18 cellular contexts compared by ENCODE assay signal in the genomic region with DNA sequence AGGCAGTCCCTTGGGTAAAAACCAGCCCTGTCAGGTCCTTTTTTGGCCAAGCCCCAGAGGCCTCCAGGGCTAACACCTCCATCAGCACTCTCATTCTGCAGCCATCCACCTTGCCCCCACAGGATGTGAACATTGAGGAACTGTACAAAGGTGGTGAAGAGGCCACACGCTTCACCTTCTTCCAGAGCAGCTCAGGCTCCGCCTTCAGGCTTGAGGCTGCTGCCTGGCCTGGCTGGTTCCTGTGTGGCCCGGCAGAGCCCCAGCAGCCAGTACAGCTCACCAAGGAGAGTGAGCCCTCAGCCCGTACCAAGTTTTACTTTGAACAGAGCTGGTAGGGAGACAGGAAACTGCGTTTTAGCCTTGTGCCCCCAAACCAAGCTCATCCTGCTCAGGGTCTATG. TPM values are rescaled to one million over a fixed set of nuclear protein-coding genes. Genes with fewer than 3 reads are reported as not detected.
DNase-seq lines count a peak whose midpoint lies in the region; ATAC-seq and TF ChIP-seq lines count a peak whose summit lies in the region.
"Had no signal": no experiment of that assay in that cellular context is flagged by ENCODE, and none has a peak within 500 bp of the region (broad histone marks: within the 10 kb centered on the region; RNA-seq: fewer than 3 reads in every experiment).

No MANE protein-coding gene starts in this region.

- no peaks in the 10 kb centered on the region for H3K79me2 ChIP-seq in Loucy (ENCODE audit: insufficient read depth, low read length)

- H3K4me3 Mint-ChIP-seq in activated CD4-positive, alpha-beta T cell treated with anti-CD3 and anti-CD28 coated beads, Interleukin-2, amount 10 ng/mL, durations not matched to agents 7 days and 5 days = no peak overlapping the region
- no peak overlapping the region for H3K4me3 Mint-ChIP-seq in CD4-positive, CD25-positive, alpha-beta regulatory T cell
- peak overlapping the region in 4 of 10 donors; percentile 2 to 53 (median 42) for H3K4me3 Mint-ChIP-seq in naive thymus-derived CD4-positive, alpha-beta T cell

- 0 out of 2 replicates have a peak overlapping the region, but pooled peaks have one; percentile 19 for H2AFZ ChIP-seq in Loucy (ENCODE audit: low read length)

- peak; percentile 31 to 54 for ATAC-seq in CD4-positive, CD25-positive, alpha-beta regulatory T cell (ENCODE audit: low read depth in 2 of 2)
- ATAC-seq in naive thymus-derived CD4-positive, alpha-beta T cell = no peak
- ATAC-seq in GM18909 (IDR thresholded peaks at IDR 0.05; ENCODE audit: poor library complexity, unreplicated experiment) = no peak
- ATAC-seq: K562, PC-3 had no signal

- H4K20me1 ChIP-seq in Loucy (ENCODE audit: insufficient read depth, low read length, poor library complexity, severe bottlenecking) = no peaks in the 10 kb centered on the region
- H4K20me1 ChIP-seq: BLaER1 treated with 17β-estradiol and CSF1 and Interleukin-3, amounts not matched to agents 10 nM and 100 nM had no signal

- H3K36me3 Mint-ChIP-seq in activated CD4-positive, alpha-beta T cell treated with anti-CD3 and anti-CD28 coated beads, Interleukin-2, amount 10 ng/mL, durations not matched to agents 7 days and 5 days (ENCODE audit: low read depth) = no peaks in the 10 kb centered on the region
- no peaks in the 10 kb centered on the region for H3K36me3 Mint-ChIP-seq in CD4-positive, CD25-positive, alpha-beta regulatory T cell
- H3K36me3 Mint-ChIP-seq in naive thymus-derived CD4-positive, alpha-beta T cell = no peaks in the 10 kb centered on the region

- H3K36me3 ChIP-seq in CD4-positive, CD25-positive, alpha-beta regulatory T cell (ENCODE audit: control insufficient read depth, insufficient read depth, low read length) = no peaks in the 10 kb centered on the region
- H3K36me3 ChIP-seq in Loucy (ENCODE audit: insufficient read depth, low read length) = no peaks in the 10 kb centered on the region
- H3K36me3 ChIP-seq in naive thymus-derived CD4-positive, alpha-beta T cell (ENCODE audit: control insufficient read depth in 2 of 3, insufficient read depth in 3 of 3, low read length in 3 of 3) = no peaks in the 10 kb centered on the region
- H3K36me3 ChIP-seq: BLaER1 treated with 17β-estradiol and CSF1 and Interleukin-3, amounts not matched to agents 10 nM and 100 nM had no signal

- H3K4me2 ChIP-seq in Loucy (ENCODE audit: low read depth, low read length, poor library complexity, severe bottlenecking) = no peak overlapping the region
- H3K4me2 ChIP-seq: BLaER1 treated with 17β-estradiol and CSF1 and Interleukin-3, amounts not matched to agents 10 nM and 100 nM had no signal

- in situ Hi-C loops in GM13976 (cut with MboI; ENCODE audit: low sequenced_read_pairs, unreplicated experiment) = no loop called here

- peaks cover 8% of the 10 kb centered on the region for H3K27me3 Mint-ChIP-seq in activated CD4-positive, alpha-beta T cell treated with anti-CD3 and anti-CD28 coated beads, Interleukin-2, amount 10 ng/mL, durations not matched to agents 7 days and 5 days
- peaks cover 29% of the 10 kb centered on the region for H3K27me3 Mint-ChIP-seq in CD4-positive, CD25-positive, alpha-beta regulatory T cell
- peaks cover 0 to 7% (median 0%) of the 10 kb centered on the region in 5 donors for H3K27me3 Mint-ChIP-seq in naive thymus-derived CD4-positive, alpha-beta T cell

- H3K9ac ChIP-seq in Loucy (ENCODE audit: low read depth, low read length, poor library complexity, severe bottlenecking) = no peak overlapping the region
- H3K9ac ChIP-seq: BLaER1 treated with 17β-estradiol and CSF1 and Interleukin-3, amounts not matched to agents 10 nM and 100 nM had no signal

- TF ChIP-seq CTCF in Loucy (conservative IDR thresholded peaks at IDR 0.05; ENCODE audit: low read length) (no peak), GM13976 (IDR thresholded peaks at IDR 0.05; ENCODE audit: borderline replicate concordance, control extremely low read depth, extremely low read depth, insufficient read depth, missing control alignments) (no peak)

- H3K4me1 ChIP-seq in CD4-positive, CD25-positive, alpha-beta regulatory T cell (ENCODE audit: control insufficient read depth, insufficient read depth, low read length, poor library complexity, severe bottlenecking) = no peaks in the 10 kb centered on the region
- no peaks in the 10 kb centered on the region for H3K4me1 ChIP-seq in Loucy (ENCODE audit: insufficient read depth, low read length, poor library complexity, severe bottlenecking)
- peaks cover 0 to 3% of the 10 kb centered on the region in 2 donors for H3K4me1 ChIP-seq in naive thymus-derived CD4-positive, alpha-beta T cell (ENCODE audit: control insufficient read depth in 2 of 2, insufficient read depth in 2 of 2, low read length in 2 of 2)

- H3K4me1 Mint-ChIP-seq in activated CD4-positive, alpha-beta T cell treated with anti-CD3 and anti-CD28 coated beads, Interleukin-2, amount 10 ng/mL, durations not matched to agents 7 days and 5 days = peaks cover 9% of the 10 kb centered on the region
- peaks cover 0 to 9% (median 3%) of the 10 kb centered on the region in 4 donors for H3K4me1 Mint-ChIP-seq in CD4-positive, CD25-positive, alpha-beta regulatory T cell
- H3K4me1 Mint-ChIP-seq in naive thymus-derived CD4-positive, alpha-beta T cell = peaks cover 4 to 22% (median 12%) of the 10 kb centered on the region in 7 donors

- CTCF ChIA-PET in activated CD4-positive, alpha-beta T cell treated with anti-CD3 and anti-CD28 coated beads, Interleukin-2, amount 10 ng/mL, durations not matched to agents 7 days and 5 days (lab: Charles Lee) = interaction anchor here (1.2 to 1.7 kb wide), 6 partner anchors 10 to 315 kb away, joined by 3 to 4 read pairs (median 3); partner anchors contain the start of gene IL36RN
- CTCF ChIA-PET in naive thymus-derived CD4-positive, alpha-beta T cell (lab: Charles Lee) = no interaction called here

- H3K9me2 ChIP-seq in Loucy (replicated peaks; ENCODE audit: low read depth, low read length) = no peaks in the 10 kb centered on the region

- H3K4me3 ChIP-seq in CD4-positive, CD25-positive, alpha-beta regulatory T cell (ENCODE audit: low read depth, low read length) = no peak overlapping the region
- no peak overlapping the region for H3K4me3 ChIP-seq in Loucy (ENCODE audit: low read length, poor library complexity, severe bottlenecking)
- no peak overlapping the region for H3K4me3 ChIP-seq in naive thymus-derived CD4-positive, alpha-beta T cell (ENCODE audit: low read length)
- H3K4me3 ChIP-seq: BLaER1 treated with 17β-estradiol and CSF1 and Interleukin-3, amounts not matched to agents 10 nM and 100 nM; K562 had no signal

- H3K9me3 ChIP-seq in CD4-positive, CD25-positive, alpha-beta regulatory T cell (ENCODE audit: control insufficient read depth in 2 of 2, low read length in 2 of 2) = no peaks in the 10 kb centered on the region
- no peaks in the 10 kb centered on the region for H3K9me3 ChIP-seq in Loucy (ENCODE audit: insufficient read depth, low read depth, low read length)
- H3K9me3 ChIP-seq in naive thymus-derived CD4-positive, alpha-beta T cell (ENCODE audit: control insufficient read depth in 2 of 3, low read length in 3 of 3) = no peaks in the 10 kb centered on the region
- H3K9me3 ChIP-seq: BLaER1 treated with 17β-estradiol and CSF1 and Interleukin-3, amounts not matched to agents 10 nM and 100 nM had no signal

- DNase-seq in activated CD4-positive, alpha-beta T cell treated with anti-CD3 and anti-CD28 coated beads, Interleukin-2, amount 10 ng/mL, durations not matched to agents 7 days and 5 days = peak; percentile 16
- no peak for DNase-seq in activated CD4-positive, alpha-beta T cell treated with anti-CD3 and anti-CD28 coated beads, Interleukin-2, amount 50 U/mL, for 1 hour
- DNase-seq in CD4-positive, CD25-positive, alpha-beta regulatory T cell = peak in 1 of 3 donors; percentile 20
- peak in 1 of 9 donors; percentile 5 for DNase-seq in naive thymus-derived CD4-positive, alpha-beta T cell
- no peak for DNase-seq in GM13976 (ENCODE audit: low spot score)
- no peak for DNase-seq in AML-193 (lab: John Stamatoyannopoulos, UW)
- DNase-seq: GDM1, NCI-H1417 treated with DMSO at 0.1 percent for 48 hours, NCI-H1930, NCI-H2171, NCI-H446 treated with DMSO at 0.1 percent for 48 hours, NCI-H748 treated with DMSO at 0.1 percent for 48 hours, PC-3 had no signal

- no peaks in the 10 kb centered on the region for H3F3A ChIP-seq in Loucy (ENCODE audit: low read depth)

- peak overlapping the region; percentile 27 for H3K27ac Mint-ChIP-seq in activated CD4-positive, alpha-beta T cell treated with anti-CD3 and anti-CD28 coated beads, Interleukin-2, amount 10 ng/mL, durations not matched to agents 7 days and 5 days
- peak overlapping the region in 2 of 3 donors; percentile 62 to 67 for H3K27ac Mint-ChIP-seq in CD4-positive, CD25-positive, alpha-beta regulatory T cell
- H3K27ac Mint-ChIP-seq in naive thymus-derived CD4-positive, alpha-beta T cell = peak overlapping the region in 5 of 9 donors; percentile 51 to 75 (median 60)

- no peak overlapping the region for H3K27ac ChIP-seq in CD4-positive, CD25-positive, alpha-beta regulatory T cell (ENCODE audit: insufficient read depth, low read length, poor library complexity, severe bottlenecking)
- H3K27ac ChIP-seq in naive thymus-derived CD4-positive, alpha-beta T cell (ENCODE audit: low read depth, low read length) = no peak overlapping the region
- H3K27ac ChIP-seq: BLaER1 treated with 17β-estradiol and CSF1 and Interleukin-3, amounts not matched to agents 10 nM and 100 nM had no signal

- POLR2A ChIA-PET in activated CD4-positive, alpha-beta T cell treated with anti-CD3 and anti-CD28 coated beads, Interleukin-2, amount 10 ng/mL, durations not matched to agents 7 days and 5 days (lab: Charles Lee) = no interaction called here
- POLR2A ChIA-PET in naive thymus-derived CD4-positive, alpha-beta T cell (lab: Charles Lee) = interaction anchor here (0.5 to 1.3 kb wide), 2 partner anchors 14 to 95 kb away, joined by 4 to 6 read pairs; no protein-coding TSS in a partner anchor

- no peaks in the 10 kb centered on the region for H3K27me3 ChIP-seq in CD4-positive, CD25-positive, alpha-beta regulatory T cell (ENCODE audit: control insufficient read depth, insufficient read depth, low read length)
- H3K27me3 ChIP-seq in Loucy (ENCODE audit: insufficient read depth, low read length, poor library complexity, severe bottlenecking) = no peaks in the 10 kb centered on the region
- no peaks in the 10 kb centered on the region for H3K27me3 ChIP-seq in naive thymus-derived CD4-positive, alpha-beta T cell (ENCODE audit: control insufficient read depth in 2 of 2, insufficient read depth in 2 of 2, low read length in 2 of 2)
- H3K27me3 ChIP-seq: BLaER1 treated with 17β-estradiol and CSF1 and Interleukin-3, amounts not matched to agents 10 nM and 100 nM had no signal

- no peaks in the 10 kb centered on the region for H3K9me3 Mint-ChIP-seq in activated CD4-positive, alpha-beta T cell treated with anti-CD3 and anti-CD28 coated beads, Interleukin-2, amount 10 ng/mL, durations not matched to agents 7 days and 5 days
- H3K9me3 Mint-ChIP-seq in CD4-positive, CD25-positive, alpha-beta regulatory T cell = peaks cover 0 to 3% (median 0%) of the 10 kb centered on the region in 7 donors
- no peaks in the 10 kb centered on the region for H3K9me3 Mint-ChIP-seq in naive thymus-derived CD4-positive, alpha-beta T cell

- intact Hi-C loops in naive thymus-derived CD4-positive, alpha-beta T cell (cut with micrococcal nuclease) = no loop called here

RNA-seq across cellular contexts. Expression of gene IL1F10, which starts 7.3 kb away (rescaled TPM):
- not detected for total RNA-seq in activated CD4-positive, alpha-beta T cell treated with anti-CD3 and anti-CD28 coated beads, Interleukin-2, amount 10 ng/mL, durations not matched to agents 7 days and 5 days
- total RNA-seq in CD4-positive, CD25-positive, alpha-beta regulatory T cell = not detected
- polyA plus RNA-seq in CD4-positive, CD25-positive, alpha-beta regulatory T cell = not detected
- not detected for total RNA-seq in naive thymus-derived CD4-positive, alpha-beta T cell
- polyA plus RNA-seq in naive thymus-derived CD4-positive, alpha-beta T cell = not detected
- total RNA-seq: H1, K562, PC-3 had no signal
- polyA plus RNA-seq: H1, K562 had no signal

RNA-seq across cellular contexts. Expression of gene IL36RN, which starts 16.0 kb away (rescaled TPM):
- total RNA-seq in activated CD4-positive, alpha-beta T cell treated with anti-CD3 and anti-CD28 coated beads, Interleukin-2, amount 10 ng/mL, durations not matched to agents 7 days and 5 days = not detected
- not detected for total RNA-seq in CD4-positive, CD25-positive, alpha-beta regulatory T cell
- not detected for polyA plus RNA-seq in CD4-positive, CD25-positive, alpha-beta regulatory T cell
- total RNA-seq in naive thymus-derived CD4-positive, alpha-beta T cell = under 1 TPM in 1 of 5 experiments, not detected in 4; 0.07 TPM
- not detected for polyA plus RNA-seq in naive thymus-derived CD4-positive, alpha-beta T cell
- total RNA-seq: H1, K562 had no signal
- polyA plus RNA-seq: H1, K562 had no signal

RNA-seq across cellular contexts. Expression of gene IL36B, which starts 22.4 kb away (rescaled TPM):
- total RNA-seq in activated CD4-positive, alpha-beta T cell treated with anti-CD3 and anti-CD28 coated beads, Interleukin-2, amount 10 ng/mL, durations not matched to agents 7 days and 5 days = not detected
- not detected for total RNA-seq in CD4-positive, CD25-positive, alpha-beta regulatory T cell
- not detected for polyA plus RNA-seq in CD4-positive, CD25-positive, alpha-beta regulatory T cell
- not detected for total RNA-seq in naive thymus-derived CD4-positive, alpha-beta T cell
- polyA plus RNA-seq in naive thymus-derived CD4-positive, alpha-beta T cell = not detected
- total RNA-seq: H1, K562, PC-3 had no signal
- polyA plus RNA-seq: H1, K562 had no signal

RNA-seq across cellular contexts. Expression of gene IL1RN, which starts 52.4 kb away (rescaled TPM):
- under 1 TPM; 0.37 to 0.48 TPM for total RNA-seq in activated CD4-positive, alpha-beta T cell treated with anti-CD3 and anti-CD28 coated beads, Interleukin-2, amount 10 ng/mL, durations not matched to agents 7 days and 5 days
- total RNA-seq in CD4-positive, CD25-positive, alpha-beta regulatory T cell = not detected
- under 1 TPM in 2 of 4 donors, not detected in 2; 0.23 to 0.59 TPM for polyA plus RNA-seq in CD4-positive, CD25-positive, alpha-beta regulatory T cell
- total RNA-seq in naive thymus-derived CD4-positive, alpha-beta T cell = 10 to 100 TPM in 1 of 5 experiments, 1 to 10 TPM in 4; 1.7 to 14.3 (median 2.3) TPM
- polyA plus RNA-seq in naive thymus-derived CD4-positive, alpha-beta T cell = not detected
- total RNA-seq: H1, K562 had no signal
- polyA plus RNA-seq: H1 had no signal

Comparison
In these comparisons a context has a peak if more than half of its experiments do, and no peak if none do; other contexts are left out.
1. ATAC-seq: peak in CD4-positive, CD25-positive, alpha-beta regulatory T cell (2 of 2); none in naive thymus-derived CD4-positive, alpha-beta T cell (single experiment) and GM18909 (single experiment).
2. Peak in every context shown above with its lines, with median percentiles within 50 percentile points of each other: H3K27ac Mint-ChIP-seq.